19 cellular contexts compared by ENCODE assay signal in the genomic region with DNA sequence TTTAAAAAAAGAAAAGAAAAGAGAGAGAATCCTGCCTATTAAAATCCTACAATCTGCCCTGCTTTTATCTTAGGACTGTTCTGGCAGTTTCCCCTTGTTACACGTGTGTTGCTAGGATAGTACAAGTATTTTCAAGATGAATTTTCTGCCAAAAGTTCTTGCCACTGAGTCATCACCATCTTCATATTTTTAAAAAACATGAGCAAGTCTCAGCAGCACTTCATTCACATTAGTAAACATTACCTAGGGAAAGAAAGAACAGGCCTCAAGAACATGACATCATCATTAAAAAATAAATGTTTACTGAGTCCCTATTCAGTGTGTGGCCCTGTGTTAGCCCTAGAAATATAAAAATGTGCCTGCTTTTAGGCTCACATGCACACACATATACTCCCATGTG. TPM values are rescaled to one million over a fixed set of nuclear protein-coding genes. Genes with fewer than 3 reads are reported as not detected.
DNase-seq lines count a peak whose midpoint lies in the region; ATAC-seq and TF ChIP-seq lines count a peak whose summit lies in the region.
"Had no signal": no experiment of that assay in that cellular context is flagged by ENCODE, and none has a peak within 500 bp of the region (broad histone marks: within the 10 kb centered on the region; RNA-seq: fewer than 3 reads in every experiment).

No MANE protein-coding gene starts in this region.

- no peak overlapping the region for H2AFZ ChIP-seq in SK-N-SH (ENCODE audit: low read depth)
- no peak overlapping the region for H2AFZ ChIP-seq in OCI-LY7 (ENCODE audit: low read length)

- H3K36me3 ChIP-seq in SK-N-SH (replicated peaks in 1 of 2; ENCODE audit: control insufficient read depth in 1 of 2, insufficient read depth in 2 of 2, low read length in 1 of 2): no peaks in the 10 kb centered on the region
- no peaks in the 10 kb centered on the region for H3K36me3 ChIP-seq in OCI-LY7 (ENCODE audit: insufficient read depth, low read length)

- H3K27ac Mint-ChIP-seq in chondrocyte (ENCODE audit: unreplicated experiment): peak overlapping the region; percentile 23
- H3K27ac Mint-ChIP-seq in type B pancreatic cell: peak overlapping the region; percentile 57
- H3K27ac Mint-ChIP-seq: activated naive CD8-positive, alpha-beta T cell treated with anti-CD3 and anti-CD28 coated beads, Interleukin-2, amount 50 U/mL, for 24 hours; CD14-positive monocyte; H9 had no signal

- H3K4me1 ChIP-seq in SK-N-SH (ENCODE audit: control insufficient read depth in 1 of 2, insufficient read depth in 2 of 2, low read depth in 1 of 2, low read length in 1 of 2) (no peaks in the 10 kb centered on the region), OCI-LY7 (ENCODE audit: insufficient read depth, low read length, poor library complexity, severe bottlenecking) (no peaks in the 10 kb centered on the region)
- H3K4me1 ChIP-seq: psoas muscle had no signal

- CTCF ChIA-PET in SK-N-SH (lab: Yijun Ruan, JAX): no interaction called here
- CTCF ChIA-PET in OCI-LY7 (lab: Charles Lee; ENCODE audit: unreplicated experiment): no interaction called here

- TF ChIP-seq CTCF in SK-N-SH (IDR thresholded peaks at IDR 0.05): no peak
- no peak for TF ChIP-seq CTCF in chondrocyte (IDR thresholded peaks at IDR 0.05)
- TF ChIP-seq CTCF in type B pancreatic cell (conservative IDR thresholded peaks at IDR 0.05): no peak
- TF ChIP-seq CTCF in lower leg skin (IDR thresholded peaks at IDR 0.05): no peak
- no peak for TF ChIP-seq CTCF in OCI-LY7 (conservative IDR thresholded peaks at IDR 0.05; ENCODE audit: low read length)

- no peaks in the 10 kb centered on the region for H3K9me3 Mint-ChIP-seq in chondrocyte (ENCODE audit: low read depth)
- no peaks in the 10 kb centered on the region for H3K9me3 Mint-ChIP-seq in type B pancreatic cell
- H3K9me3 Mint-ChIP-seq: activated naive CD8-positive, alpha-beta T cell treated with anti-CD3 and anti-CD28 coated beads, Interleukin-2, amount 50 U/mL, for 24 hours; H9 had no signal

- H3K9me2 ChIP-seq in SK-N-SH (no peaks in the 10 kb centered on the region), OCI-LY7 (ENCODE audit: insufficient read depth, low read length) (no peaks in the 10 kb centered on the region)

- no peak overlapping the region for H3K4me2 ChIP-seq in SK-N-SH
- no peak overlapping the region for H3K4me2 ChIP-seq in OCI-LY7 (ENCODE audit: low read length)

- H3K9ac ChIP-seq in SK-N-SH: no peak overlapping the region

- TF ChIP-seq POLR2A in lower leg skin (IDR thresholded peaks at IDR 0.05): no peak

- peak; percentile 87 for ATAC-seq in SK-N-SH treated with all-trans-retinoic acid at 6 μM for 48 hours
- ATAC-seq: activated naive CD8-positive, alpha-beta T cell treated with anti-CD3 and anti-CD28 coated beads, Interleukin-2, amount 50 U/mL, for 24 hours; psoas muscle had no signal

- TF ChIP-seq EP300 in SK-N-SH (IDR thresholded peaks at IDR 0.05; ENCODE audit: borderline replicate concordance in 1 of 2, low read depth in 1 of 2, low read length in 1 of 2): no peak

- H3K79me2 ChIP-seq in SK-N-SH (ENCODE audit: insufficient read depth) (no peaks in the 10 kb centered on the region), OCI-LY7 (ENCODE audit: insufficient read depth, low read depth, low read length) (no peaks in the 10 kb centered on the region)

- H3K36me3 Mint-ChIP-seq in chondrocyte (ENCODE audit: low read depth) (no peaks in the 10 kb centered on the region), type B pancreatic cell (no peaks in the 10 kb centered on the region)
- H3K36me3 Mint-ChIP-seq: CD14-positive monocyte had no signal

- H3K4me3 Mint-ChIP-seq in chondrocyte (ENCODE audit: unreplicated experiment) (no peak overlapping the region), type B pancreatic cell (no peak overlapping the region)
- H3K4me3 Mint-ChIP-seq: activated naive CD8-positive, alpha-beta T cell treated with anti-CD3 and anti-CD28 coated beads, Interleukin-2, amount 50 U/mL, for 24 hours; CD14-positive monocyte; H9 had no signal

- intact Hi-C loops in lower leg skin (cut with DNase I; ENCODE audit: low total_unique reads) (no loop called here), OCI-LY7 (cut with micrococcal nuclease; ENCODE audit: unreplicated experiment) (no loop called here)

- no peak for TF ChIP-seq RAD21 in SK-N-SH (IDR thresholded peaks at IDR 0.05; ENCODE audit: low read length)

- 4% methylated on average over 1 of the region's 1 CpG for WGBS in SK-N-SH (ENCODE audit: low lambda C conversion rate)
- 3 to 18% methylated on average over 1 of the region's 1 CpG for WGBS in lower leg skin, 2 donors

- POLR2A ChIA-PET in SK-N-SH (lab: Yijun Ruan, JAX) (no interaction called here), OCI-LY7 (lab: Charles Lee) (no interaction called here)

- H3K4me1 Mint-ChIP-seq in chondrocyte (ENCODE audit: low read depth) (peaks cover 38% of the 10 kb centered on the region), type B pancreatic cell (ENCODE audit: unreplicated experiment) (peaks cover 41% of the 10 kb centered on the region)
- H3K4me1 Mint-ChIP-seq: CD14-positive monocyte had no signal

- H3K27ac ChIP-seq in SK-N-SH (ENCODE audit: low read depth in 2 of 2, low read length in 1 of 2): no peak overlapping the region
- H3K27ac ChIP-seq in OCI-LY7 (ENCODE audit: low read depth, low read length, poor library complexity, severe bottlenecking): no peak overlapping the region
- H3K27ac ChIP-seq: 22Rv1, dorsolateral prefrontal cortex, psoas muscle had no signal

- BruUV-seq in OCI-LY7 (replicated peaks; lab: Mats Ljungman, UMichigan): no TSS peak

- H3K27me3 Mint-ChIP-seq in chondrocyte (ENCODE audit: low read depth) (no peaks in the 10 kb centered on the region), type B pancreatic cell (peaks cover 5% of the 10 kb centered on the region)

- H3K9me3 ChIP-seq in SK-N-SH (no peaks in the 10 kb centered on the region), OCI-LY7 (ENCODE audit: low read length) (no peaks in the 10 kb centered on the region)
- H3K9me3 ChIP-seq: psoas muscle had no signal

- DNase-seq in SK-N-SH (no peak), chondrocyte (ENCODE audit: low spot score) (no peak), kidney tubule cell (ENCODE audit: low spot score) (peak; percentile 38), type B pancreatic cell (ENCODE audit: extremely low spot score, unreplicated experiment) (no peak), lower leg skin (ENCODE audit: low spot score in 2 of 2) (no peak), OCI-LY7 (ENCODE audit: low spot score) (no peak)
- no peak for DNase-seq in activated CD8-positive, alpha-beta memory T cell treated with anti-CD3 and anti-CD28 coated beads, Interleukin-2, amount 50 U/mL, for 48 hours
- DNase-seq: activated CD4-positive, alpha-beta T cell treated with anti-CD3 and anti-CD28 coated beads for 48 hours; activated naive CD8-positive, alpha-beta T cell treated with anti-CD3 and anti-CD28 coated beads, Interleukin-2, amount 50 U/mL, for 24 hours; activated T-cell treated with anti-CD3 and anti-CD28 coated beads, Interleukin-2, amount 50 U/mL, for 48 hours; dorsolateral prefrontal cortex; H9; islet precursor cell; NCI-H1048; psoas muscle; T1000 had no signal

- H3K27me3 ChIP-seq in SK-N-SH (ENCODE audit: insufficient read depth): no peaks in the 10 kb centered on the region; the same call in 1 of the 2 replicates

- no peaks in the 10 kb centered on the region for H3F3A ChIP-seq in SK-N-SH (replicated peaks; ENCODE audit: insufficient read depth)

- H4K20me1 ChIP-seq in SK-N-SH (ENCODE audit: insufficient read depth): no peaks in the 10 kb centered on the region
- H4K20me1 ChIP-seq in OCI-LY7 (ENCODE audit: insufficient read depth, low read length): no peaks in the 10 kb centered on the region

- no peak overlapping the region for H3K4me3 ChIP-seq in SK-N-SH (ENCODE audit: low read depth in 2 of 2, low read length in 1 of 2)
- no peak overlapping the region for H3K4me3 ChIP-seq in lower leg skin (ENCODE audit: low read depth, poor library complexity, severe bottlenecking)
- H3K4me3 ChIP-seq in OCI-LY7 (ENCODE audit: low read depth, low read length, poor library complexity, severe bottlenecking): no peak overlapping the region
- H3K4me3 ChIP-seq: dorsolateral prefrontal cortex, psoas muscle had no signal

TF ChIP-seq in SK-N-SH treated with all-trans-retinoic acid at 6 μM for 48 hours, 23 proteins besides CTCF, POLR2A, EP300 and RAD21 (continues in another document):
- TF ChIP-seq, protein P1, sequence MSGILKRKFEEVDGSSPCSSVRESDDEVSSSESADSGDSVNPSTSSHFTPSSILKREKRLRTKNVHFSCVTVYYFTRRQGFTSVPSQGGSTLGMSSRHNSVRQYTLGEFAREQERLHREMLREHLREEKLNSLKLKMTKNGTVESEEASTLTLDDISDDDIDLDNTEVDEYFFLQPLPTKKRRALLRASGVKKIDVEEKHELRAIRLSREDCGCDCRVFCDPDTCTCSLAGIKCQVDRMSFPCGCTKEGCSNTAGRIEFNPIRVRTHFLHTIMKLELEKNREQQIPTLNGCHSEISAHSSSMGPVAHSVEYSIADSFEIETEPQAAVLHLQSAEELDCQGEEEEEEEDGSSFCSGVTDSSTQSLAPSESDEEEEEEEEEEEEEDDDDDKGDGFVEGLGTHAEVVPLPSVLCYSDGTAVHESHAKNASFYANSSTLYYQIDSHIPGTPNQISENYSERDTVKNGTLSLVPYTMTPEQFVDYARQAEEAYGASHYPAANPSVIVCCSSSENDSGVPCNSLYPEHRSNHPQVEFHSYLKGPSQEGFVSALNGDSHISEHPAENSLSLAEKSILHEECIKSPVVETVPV (CRISPR knock-in tag; IDR thresholded peaks at IDR 0.05): no peak
- no peak for TF ChIP-seq ZNF565 (CRISPR knock-in tag; conservative IDR thresholded peaks at IDR 0.05; ENCODE audit: low read depth)

TF ChIP-seq in SK-N-SH, 30 proteins besides CTCF, POLR2A, EP300 and RAD21 (continues in another document):
- TF ChIP-seq EZH2phosphoT487 (IDR thresholded peaks at IDR 0.05; ENCODE audit: borderline replicate concordance, low read depth) (no peak), MXI1 (IDR thresholded peaks at IDR 0.05; ENCODE audit: low read depth, low read length) (no peak), MEF2A (IDR thresholded peaks at IDR 0.05; ENCODE audit: borderline replicate concordance, low read depth) (no peak), TAF1 (IDR thresholded peaks at IDR 0.05; ENCODE audit: borderline replicate concordance, low read depth, low read length) (no peak)

RNA-seq across cellular contexts. Expression of a gene that starts 18.6 kb away (rescaled TPM):
- 0.86 and 1.4 TPM in 2 replicates for polyA plus RNA-seq in SK-N-SH (2012; rRNA removed)
- 1.3 and 1.7 TPM in 2 replicates for polyA plus RNA-seq in SK-N-SH (2012; cell fraction: cytosol; rRNA removed)
- polyA plus RNA-seq in SK-N-SH (2012; cell fraction: nucleus; rRNA removed): 0.45 and 0.58 TPM in 2 replicates
- total RNA-seq in chondrocyte: 1.5 to 5.9 TPM (median 1.9 TPM) in 3 replicates
- 192 and 628 TPM in 2 replicates for total RNA-seq in type B pancreatic cell (ENCODE audit: low replicate concordance)
- 10 to 100 TPM; 10.4 to 24.4 (median 14.7) TPM for total RNA-seq in lower leg skin
- total RNA-seq in OCI-LY7 (2014; rRNA removed; shearing (Covaris generic)): not detected in 2 replicates
- not detected in 2 replicates for total RNA-seq in OCI-LY7 (2022)
- polyA plus RNA-seq: CD14-positive monocyte had no signal
